ENCODE assay signal across 1 cellular context in genomic region chr12:9647825-9648700, GRCh38.
A peak's percentile ranks its signal among the peaks of the same experiment; 100 is the strongest.
TF ChIP-seq lines count a peak whose summit lies in the region.

No MANE protein-coding gene starts in this region.

TF ChIP-seq in HepG2, 621 proteins besides CTCF, POLR2A, EP300 and RAD21 (continued from another document and continues in another):
- TF ChIP-seq ZNF891 (CRISPR knock-in tag; IDR thresholded peaks at IDR 0.05) (peak; percentile 76; the same call in 1 of the 2 replicates), SALL1 (CRISPR knock-in tag; IDR thresholded peaks at IDR 0.05) (peak; percentile 74; the same call in 1 of the 2 replicates), TBP (CRISPR knock-in tag; IDR thresholded peaks at IDR 0.05) (no peak), ETV5 (CRISPR knock-in tag; IDR thresholded peaks at IDR 0.05; ENCODE audit: borderline replicate concordance) (peak; percentile 80; the same call in 1 of the 2 replicates), PHF21A (CRISPR knock-in tag; IDR thresholded peaks at IDR 0.05) (peak; percentile 67), ZNF563 (CRISPR knock-in tag; IDR thresholded peaks at IDR 0.05) (peak; percentile 66; the same call in 1 of the 2 replicates), CEBPG (CRISPR knock-in tag; IDR thresholded peaks at IDR 0.05) (0 out of 2 replicates have a peak, but pooled peaks have one; percentile 5), YY1 (IDR thresholded peaks at IDR 0.05; ENCODE audit: insufficient read depth, insufficient replicate concordance, low read depth, low read length) (peak; percentile 14), CCAR2 (optimal IDR thresholded peaks at IDR 0.05; ENCODE audit: low read depth, low read length) (no peak), HOMEZ (CRISPR knock-in tag; IDR thresholded peaks at IDR 0.05; ENCODE audit: low read depth) (0 out of 2 replicates have a peak, but pooled peaks have one; percentile 49), ZNF619 (CRISPR knock-in tag; IDR thresholded peaks at IDR 0.05) (peak; percentile 72; the same call in 1 of the 2 replicates), NONO (IDR thresholded peaks at IDR 0.05) (no peak), NONO (CRISPR knock-in tag; conservative IDR thresholded peaks at IDR 0.05) (peak; percentile 82), ZNF546 (CRISPR knock-in tag; conservative IDR thresholded peaks at IDR 0.05) (peak; percentile 80; the same call in 1 of the 2 replicates), SKIL (CRISPR knock-in tag; IDR thresholded peaks at IDR 0.05; ENCODE audit: borderline replicate concordance) (peak; percentile 33; the same call in 1 of the 2 replicates), EED (CRISPR knock-in tag; IDR thresholded peaks at IDR 0.05) (0 out of 2 replicates have a peak, but pooled peaks have one; percentile 43), ZNF350 (CRISPR knock-in tag; IDR thresholded peaks at IDR 0.05; ENCODE audit: borderline replicate concordance, low read depth) (peak; percentile 73), ZBTB7B (CRISPR knock-in tag; IDR thresholded peaks at IDR 0.05) (peak; percentile 94), ZNF883 (CRISPR knock-in tag; IDR thresholded peaks at IDR 0.05; ENCODE audit: not compliant biosample characterization) (peak; percentile 24), ZNF235 (CRISPR knock-in tag; IDR thresholded peaks at IDR 0.05; ENCODE audit: borderline replicate concordance) (peak; percentile 72), NAIF1 (CRISPR knock-in tag; IDR thresholded peaks at IDR 0.05; ENCODE audit: borderline replicate concordance) (no peak), ZNF333 (CRISPR knock-in tag; IDR thresholded peaks at IDR 0.05; ENCODE audit: borderline replicate concordance) (peak; percentile 79; the same call in 1 of the 2 replicates), ZNF770 (CRISPR knock-in tag; IDR thresholded peaks at IDR 0.05) (0 out of 2 replicates have a peak, but pooled peaks have one; percentile 28), ZNF274 (CRISPR knock-in tag; IDR thresholded peaks at IDR 0.05) (peak; percentile 51; the same call in 1 of the 2 replicates), ZSCAN5A (CRISPR knock-in tag; IDR thresholded peaks at IDR 0.05; ENCODE audit: borderline replicate concordance) (peak; percentile 82; the same call in 1 of the 2 replicates), MAF1 (CRISPR knock-in tag; IDR thresholded peaks at IDR 0.05; ENCODE audit: borderline replicate concordance) (no peak)
- TF ChIP-seq, protein P1, sequence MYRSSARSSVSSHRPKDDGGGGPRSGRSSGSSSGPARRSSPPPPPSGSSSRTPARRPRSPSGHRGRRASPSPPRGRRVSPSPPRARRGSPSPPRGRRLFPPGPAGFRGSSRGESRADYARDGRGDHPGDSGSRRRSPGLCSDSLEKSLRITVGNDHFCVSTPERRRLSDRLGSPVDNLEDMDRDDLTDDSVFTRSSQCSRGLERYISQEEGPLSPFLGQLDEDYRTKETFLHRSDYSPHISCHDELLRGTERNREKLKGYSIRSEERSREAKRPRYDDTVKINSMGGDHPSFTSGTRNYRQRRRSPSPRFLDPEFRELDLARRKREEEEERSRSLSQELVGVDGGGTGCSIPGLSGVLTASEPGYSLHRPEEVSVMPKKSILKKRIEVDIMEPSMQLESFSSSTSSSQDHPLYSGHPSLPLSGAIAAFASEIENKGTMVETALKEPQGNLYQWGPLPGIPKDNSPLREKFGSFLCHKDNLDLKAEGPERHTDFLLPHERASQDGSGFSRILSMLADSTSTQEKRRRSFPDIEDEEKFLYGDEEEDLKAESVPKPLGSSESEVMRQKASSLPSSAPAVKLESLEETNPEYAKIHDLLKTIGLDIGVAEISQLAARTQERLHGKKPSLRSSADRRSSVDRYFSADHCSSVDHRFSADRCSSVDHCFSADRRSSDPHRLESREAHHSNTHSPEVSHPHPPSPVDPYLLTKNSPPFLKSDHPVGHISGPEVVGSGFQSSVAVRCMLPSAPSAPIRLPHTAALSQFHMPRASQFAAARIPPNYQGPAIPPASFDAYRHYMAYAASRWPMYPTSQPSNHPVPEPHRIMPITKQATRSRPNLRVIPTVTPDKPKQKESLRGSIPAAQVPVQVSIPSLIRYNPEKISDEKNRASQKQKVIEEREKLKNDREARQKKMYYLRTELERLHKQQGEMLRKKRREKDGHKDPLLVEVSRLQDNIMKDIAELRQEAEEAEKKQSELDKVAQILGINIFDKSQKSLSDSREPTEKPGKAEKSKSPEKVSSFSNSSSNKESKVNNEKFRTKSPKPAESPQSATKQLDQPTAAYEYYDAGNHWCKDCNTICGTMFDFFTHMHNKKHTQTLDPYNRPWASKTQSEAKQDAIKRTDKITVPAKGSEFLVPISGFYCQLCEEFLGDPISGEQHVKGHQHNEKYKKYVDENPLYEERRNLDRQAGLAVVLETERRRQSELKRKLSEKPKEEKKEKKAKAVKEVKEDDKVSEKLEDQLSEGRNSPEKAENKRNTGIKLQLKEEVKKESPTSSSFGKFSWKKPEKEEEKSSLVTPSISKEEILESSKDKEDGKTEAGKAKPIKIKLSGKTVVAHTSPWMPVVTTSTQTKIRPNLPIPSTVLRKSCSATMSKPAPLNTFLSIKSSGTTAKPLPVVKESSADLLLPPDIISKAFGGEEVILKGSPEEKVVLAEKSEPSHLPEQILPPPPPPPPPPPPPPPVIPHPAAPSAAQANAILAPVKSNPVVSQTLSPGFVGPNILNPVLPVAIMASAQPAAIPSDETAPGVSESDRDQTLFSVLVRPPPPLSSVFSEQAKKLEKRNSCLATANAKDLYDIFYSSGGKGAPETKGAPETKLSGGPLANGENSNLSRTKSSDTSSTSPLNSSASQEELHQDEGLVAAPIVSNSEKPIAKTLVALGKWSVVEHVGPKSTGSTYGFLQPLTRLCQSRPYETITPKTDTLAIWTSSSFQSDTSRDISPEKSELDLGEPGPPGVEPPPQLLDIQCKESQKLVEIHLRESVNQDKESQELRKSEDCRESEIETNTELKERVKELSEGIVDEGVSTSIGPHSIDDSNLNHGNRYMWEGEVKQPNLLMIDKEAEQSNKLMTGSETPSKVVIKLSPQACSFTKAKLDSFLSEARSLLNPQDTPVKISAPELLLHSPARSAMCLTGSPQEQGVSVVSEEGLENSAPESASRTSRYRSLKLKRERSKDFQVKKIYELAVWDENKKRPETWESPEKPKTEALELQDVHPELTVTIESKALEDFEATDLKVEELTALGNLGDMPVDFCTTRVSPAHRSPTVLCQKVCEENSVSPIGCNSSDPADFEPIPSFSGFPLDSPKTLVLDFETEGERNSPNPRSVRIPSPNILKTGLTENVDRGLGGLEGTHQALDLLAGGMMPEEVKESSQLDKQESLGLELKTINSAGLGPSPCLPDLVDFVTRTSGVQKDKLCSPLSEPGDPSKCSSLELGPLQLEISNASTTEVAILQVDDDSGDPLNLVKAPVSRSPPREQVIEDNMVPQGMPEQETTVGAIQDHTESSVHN (CRISPR knock-in tag; IDR thresholded peaks at IDR 0.05), result no peak
- TF ChIP-seq, protein P2, sequence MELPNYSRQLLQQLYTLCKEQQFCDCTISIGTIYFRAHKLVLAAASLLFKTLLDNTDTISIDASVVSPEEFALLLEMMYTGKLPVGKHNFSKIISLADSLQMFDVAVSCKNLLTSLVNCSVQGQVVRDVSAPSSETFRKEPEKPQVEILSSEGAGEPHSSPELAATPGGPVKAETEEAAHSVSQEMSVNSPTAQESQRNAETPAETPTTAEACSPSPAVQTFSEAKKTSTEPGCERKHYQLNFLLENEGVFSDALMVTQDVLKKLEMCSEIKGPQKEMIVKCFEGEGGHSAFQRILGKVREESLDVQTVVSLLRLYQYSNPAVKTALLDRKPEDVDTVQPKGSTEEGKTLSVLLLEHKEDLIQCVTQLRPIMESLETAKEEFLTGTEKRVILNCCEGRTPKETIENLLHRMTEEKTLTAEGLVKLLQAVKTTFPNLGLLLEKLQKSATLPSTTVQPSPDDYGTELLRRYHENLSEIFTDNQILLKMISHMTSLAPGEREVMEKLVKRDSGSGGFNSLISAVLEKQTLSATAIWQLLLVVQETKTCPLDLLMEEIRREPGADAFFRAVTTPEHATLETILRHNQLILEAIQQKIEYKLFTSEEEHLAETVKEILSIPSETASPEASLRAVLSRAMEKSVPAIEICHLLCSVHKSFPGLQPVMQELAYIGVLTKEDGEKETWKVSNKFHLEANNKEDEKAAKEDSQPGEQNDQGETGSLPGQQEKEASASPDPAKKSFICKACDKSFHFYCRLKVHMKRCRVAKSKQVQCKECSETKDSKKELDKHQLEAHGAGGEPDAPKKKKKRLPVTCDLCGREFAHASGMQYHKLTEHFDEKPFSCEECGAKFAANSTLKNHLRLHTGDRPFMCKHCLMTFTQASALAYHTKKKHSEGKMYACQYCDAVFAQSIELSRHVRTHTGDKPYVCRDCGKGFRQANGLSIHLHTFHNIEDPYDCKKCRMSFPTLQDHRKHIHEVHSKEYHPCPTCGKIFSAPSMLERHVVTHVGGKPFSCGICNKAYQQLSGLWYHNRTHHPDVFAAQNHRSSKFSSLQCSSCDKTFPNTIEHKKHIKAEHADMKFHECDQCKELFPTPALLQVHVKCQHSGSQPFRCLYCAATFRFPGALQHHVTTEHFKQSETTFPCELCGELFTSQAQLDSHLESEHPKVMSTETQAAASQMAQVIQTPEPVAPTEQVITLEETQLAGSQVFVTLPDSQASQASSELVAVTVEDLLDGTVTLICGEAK (IDR thresholded peaks at IDR 0.05), result no peak
- TF ChIP-seq, protein P2 (CRISPR knock-in tag; IDR thresholded peaks at IDR 0.05), result 0 out of 2 replicates have a peak, but pooled peaks have one; percentile 62
